7 cellular contexts compared by ENCODE assay signal in genomic region chrX:72308566-72309296, GRCh38. TPM values are rescaled to one million over a fixed set of nuclear protein-coding genes. Genes with fewer than 3 reads are reported as not detected.
DNase-seq lines count a peak whose midpoint lies in the region; ATAC-seq and TF ChIP-seq lines count a peak whose summit lies in the region.

No MANE protein-coding gene starts in this region.

- no peak overlapping the region; the same call in 1 of the 2 replicates for H3K4me2 ChIP-seq in KMS-11

- peak overlapping the region; percentile 34; the same call in 1 of the 2 replicates for H2AFZ ChIP-seq in KMS-11 (ENCODE audit: low read depth)

- H3K4me1 ChIP-seq in KMS-11 (ENCODE audit: low read depth, poor library complexity, severe bottlenecking), result no peaks in the 10 kb centered on the region

- H3K36me3 ChIP-seq in KMS-11 (ENCODE audit: insufficient read depth), result no peaks in the 10 kb centered on the region

- no peak overlapping the region for H3K9ac ChIP-seq in KMS-11

- H3K4me3 ChIP-seq in KMS-11 (IDR thresholded peaks at IDR 0.05; ENCODE audit: insufficient read depth, low read depth, low read length), result no peak overlapping the region
- peak overlapping the region; percentile 32; the same call in 1 of the 2 replicates for H3K4me3 ChIP-seq in iPS-18c (ENCODE audit: insufficient read depth, low read depth, low read length)

- peaks cover 9% of the 10 kb centered on the region for H3K27me3 ChIP-seq in KMS-11 (ENCODE audit: insufficient read depth, low read depth)

- ATAC-seq in GM18502 (IDR thresholded peaks at IDR 0.05; ENCODE audit: poor library complexity, unreplicated experiment) (peak; percentile 60), sciatic nerve (peak; percentile 80), GM18861 (IDR thresholded peaks at IDR 0.05; ENCODE audit: unreplicated experiment) (no peak)

- H3K4me1 Mint-ChIP-seq in MCF 10A (ENCODE audit: insufficient read depth, unreplicated experiment), result peaks cover 13% of the 10 kb centered on the region

- DNase-seq in SHP77 treated with DMSO at 0.1 percent for 48 hours (lab: John Stamatoyannopoulos, UW) (peak; percentile 13), MCF 10A (ENCODE audit: unreplicated experiment) (peak; percentile 67), sciatic nerve (ENCODE audit: low spot score) (peak; percentile 79)

- H3K9me3 Mint-ChIP-seq in MCF 10A (ENCODE audit: unreplicated experiment), result no peaks in the 10 kb centered on the region

- no TSS peak for BruUV-seq in MCF 10A (replicated peaks; lab: Mats Ljungman, UMichigan)

- POLR2A ChIA-PET in MCF 10A (lab: Yijun Ruan, JAX), result interaction anchor here (1.0 kb wide), 1 partner anchor 31 kb away, joined by 3 read pairs; the partner anchor contains the start of gene RPS4X

- H3K27me3 Mint-ChIP-seq in MCF 10A (ENCODE audit: insufficient read depth, unreplicated experiment), result peaks cover 67% of the 10 kb centered on the region

- peaks cover 17% of the 10 kb centered on the region for H3K9me3 ChIP-seq in iPS-18c (ENCODE audit: control insufficient read depth, insufficient read depth, low read length)

- H3K4me3 Mint-ChIP-seq in MCF 10A (ENCODE audit: unreplicated experiment), result peak overlapping the region; percentile 31

- H3K27ac ChIP-seq in KMS-11, result no peak overlapping the region

- CTCF ChIA-PET in MCF 10A (lab: Yijun Ruan, JAX), result interaction anchor here (1.7 kb wide), 1 partner anchor 33 kb away, joined by 7 read pairs; the partner anchor contains the start of gene RPS4X

- H3K36me3 Mint-ChIP-seq in MCF 10A (ENCODE audit: insufficient read depth, unreplicated experiment), result no peaks in the 10 kb centered on the region

- H3K27ac Mint-ChIP-seq in MCF 10A (ENCODE audit: low read depth, unreplicated experiment), result no peak overlapping the region

- no peak for TF ChIP-seq CTCF in KMS-11 (conservative IDR thresholded peaks at IDR 0.05; ENCODE audit: low read depth, low read length)
- no peak for TF ChIP-seq CTCF in MCF 10A (IDR thresholded peaks at IDR 0.05; ENCODE audit: unreplicated experiment)

- no peaks in the 10 kb centered on the region for H3K79me2 ChIP-seq in KMS-11 (ENCODE audit: insufficient read depth, low read depth)

- intact Hi-C loops in MCF 10A (cut with micrococcal nuclease) (no loop called here), sciatic nerve (cut with DNase I) (no loop called here)

- H4K20me1 ChIP-seq in KMS-11 (ENCODE audit: insufficient read depth), result no peaks in the 10 kb centered on the region

RNA-seq across cellular contexts. Expression of gene CITED1, which starts 3.0 kb away (rescaled TPM):
- total RNA-seq in MCF 10A (2022), result 0.37 and 0.72 TPM in 2 replicates
- total RNA-seq in sciatic nerve, result 1.9 TPM

RNA-seq across cellular contexts. Expression of gene RPS4X, which starts 31.7 kb away (rescaled TPM):
- total RNA-seq in MCF 10A (2022) (1,160 and 1,731 TPM in 2 replicates), sciatic nerve (830 TPM)

Comparison
In these comparisons a context has a peak if more than half of its experiments do, and no peak if none do; other contexts are left out.
1. DNase-seq: peak in every context shown above with its lines; median percentile 79 in sciatic nerve; 67 in MCF 10A; 13 in SHP77 treated with DMSO at 0.1 percent for 48 hours.